In genomic region chr1:28395181-28395580, GRCh38 we compare ENCODE assay signal across 1 cellular context.
TF ChIP-seq lines count a peak whose summit lies in the region.

No MANE protein-coding gene starts in this region.

TF ChIP-seq in K562, 482 proteins besides CTCF, POLR2A, EP300 and RAD21 (continued from another document and continues in another):
- TF ChIP-seq CHAMP1 (IDR thresholded peaks at IDR 0.05) (no peak), CCAR2 (IDR thresholded peaks at IDR 0.05; ENCODE audit: low read depth, low read length) (no peak), REST (CRISPR knock-in tag; IDR thresholded peaks at IDR 0.05; ENCODE audit: low read depth) (no peak), TCF7L2 (IDR thresholded peaks at IDR 0.05; ENCODE audit: low read depth, low read length) (no peak), IRF1 (CRISPR knock-in tag; IDR thresholded peaks at IDR 0.05; ENCODE audit: borderline replicate concordance) (no peak), NR3C1 (CRISPR knock-in tag; IDR thresholded peaks at IDR 0.05) (no peak), ELF1 (tag; IDR thresholded peaks at IDR 0.05) (no peak), ZBTB34 (CRISPR knock-in tag; IDR thresholded peaks at IDR 0.05) (no peak), NFATC3 (IDR thresholded peaks at IDR 0.05) (no peak), MTA1 (IDR thresholded peaks at IDR 0.05; ENCODE audit: borderline replicate concordance) (no peak), IFI16 (CRISPR knock-in tag; IDR thresholded peaks at IDR 0.05) (no peak), C11orf30 (IDR thresholded peaks at IDR 0.05; ENCODE audit: low read depth) (peak; percentile 94), ZNF146 (CRISPR knock-in tag; IDR thresholded peaks at IDR 0.05; ENCODE audit: unreplicated experiment) (no peak), ZBTB5 (IDR thresholded peaks at IDR 0.05) (no peak), HLTF (IDR thresholded peaks at IDR 0.05) (no peak), NFIC (IDR thresholded peaks at IDR 0.05) (no peak), HCFC1 (IDR thresholded peaks at IDR 0.05; ENCODE audit: low read depth, low read length) (no peak), ZNF780A (CRISPR knock-in tag; IDR thresholded peaks at IDR 0.05) (no peak), ATF3 (IDR thresholded peaks at IDR 0.05) (peak; percentile 25; the same call in 1 of the 2 replicates), ATF3 (CRISPR knock-in tag; conservative IDR thresholded peaks at IDR 0.05) (no peak), HMBOX1 (IDR thresholded peaks at IDR 0.05) (no peak), SNAPC5 (CRISPR knock-in tag; IDR thresholded peaks at IDR 0.05) (no peak), PCBP1 (IDR thresholded peaks at IDR 0.05; ENCODE audit: low read depth, low read length, poor library complexity, severe bottlenecking) (no peak), PHB (CRISPR knock-in tag; IDR thresholded peaks at IDR 0.05) (no peak), ZBTB49 (CRISPR knock-in tag; IDR thresholded peaks at IDR 0.05; ENCODE audit: borderline replicate concordance) (no peak), ZNF23 (CRISPR knock-in tag; IDR thresholded peaks at IDR 0.05) (no peak), ZBTB26 (CRISPR knock-in tag; IDR thresholded peaks at IDR 0.05) (no peak), HDAC6 (IDR thresholded peaks at IDR 0.05; ENCODE audit: low read depth, low read length) (no peak), DIDO1 (tag; IDR thresholded peaks at IDR 0.05; ENCODE audit: low read depth) (no peak), TCFL5 (CRISPR knock-in tag; conservative IDR thresholded peaks at IDR 0.05) (no peak), RBM34 (IDR thresholded peaks at IDR 0.05; ENCODE audit: borderline replicate concordance, insufficient read depth, low read length) (no peak), ZNF79 (CRISPR knock-in tag; IDR thresholded peaks at IDR 0.05; ENCODE audit: low read depth) (no peak), NCOA4 (IDR thresholded peaks at IDR 0.05; ENCODE audit: partially characterized antibody) (no peak), MCM2 (IDR thresholded peaks at IDR 0.05; ENCODE audit: low read depth) (no peak), RBM22 (IDR thresholded peaks at IDR 0.05; ENCODE audit: low read depth, low read length, poor library complexity, severe bottlenecking) (no peak), PHB2 (IDR thresholded peaks at IDR 0.05; ENCODE audit: low read depth) (no peak), ZNF347 (CRISPR knock-in tag; IDR thresholded peaks at IDR 0.05; ENCODE audit: low read depth) (no peak), BCOR (IDR thresholded peaks at IDR 0.05) (no peak), ETV6 (IDR thresholded peaks at IDR 0.05; ENCODE audit: borderline replicate concordance in 1 of 2, low read depth in 2 of 2, low read length in 1 of 2) (no peak), ETV6 (CRISPR knock-in tag; IDR thresholded peaks at IDR 0.05; ENCODE audit: borderline replicate concordance) (no peak), TEAD2 (tag; IDR thresholded peaks at IDR 0.05) (no peak), ZNF280B (CRISPR knock-in tag; IDR thresholded peaks at IDR 0.05) (no peak), DLX4 (CRISPR knock-in tag; IDR thresholded peaks at IDR 0.05) (no peak), EGR1 (conservative IDR thresholded peaks at IDR 0.05) (no peak), E2F1 (CRISPR knock-in tag; IDR thresholded peaks at IDR 0.05) (no peak), PRPF4 (IDR thresholded peaks at IDR 0.05; ENCODE audit: insufficient read depth, low read depth, low read length, poor library complexity, severe bottlenecking) (no peak), BHLHE40 (IDR thresholded peaks at IDR 0.05; ENCODE audit: low read length) (no peak), BMI1 (IDR thresholded peaks at IDR 0.05; ENCODE audit: low read length) (no peak)
